Comparison of ENCODE assay signal across 9 cellular contexts in the genomic region with DNA sequence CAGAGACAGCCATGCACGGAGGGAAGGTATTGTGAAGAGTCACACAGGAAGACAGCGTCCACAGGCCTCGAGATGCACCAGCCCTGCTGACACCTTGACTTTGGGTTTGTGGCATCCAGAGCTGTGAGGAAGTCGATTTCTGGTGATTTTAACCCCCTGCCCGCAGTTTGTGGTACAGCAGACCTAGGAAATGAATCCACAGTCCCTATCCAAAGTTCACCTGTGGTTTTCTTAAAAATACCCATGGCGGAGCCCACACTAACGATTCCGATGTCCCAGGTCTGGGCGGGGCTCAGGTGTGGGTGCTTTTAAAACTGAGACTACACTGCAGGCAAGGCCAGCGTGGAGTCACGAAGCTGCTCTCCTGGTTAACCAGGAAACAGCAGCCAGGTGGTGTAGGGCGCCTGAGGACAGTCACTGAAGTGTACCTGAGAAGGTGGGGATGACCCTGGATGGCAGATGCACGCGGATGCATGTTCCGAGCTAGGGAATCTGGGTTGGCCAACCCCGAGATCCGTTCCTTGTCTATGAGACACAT. TPM values are rescaled to one million over a fixed set of nuclear protein-coding genes. Genes with fewer than 3 reads are reported as not detected.
DNase-seq lines count a peak whose midpoint lies in the region; ATAC-seq lines count a peak whose summit lies in the region.
"Had no signal": no experiment of that assay in that cellular context is flagged by ENCODE, and none has a peak within 500 bp of the region (broad histone marks: within the 10 kb centered on the region; RNA-seq: fewer than 3 reads in every experiment).

No MANE protein-coding gene starts in this region.

- peak overlapping the region; percentile 86 for H3K27ac Mint-ChIP-seq in activated CD4-positive, alpha-beta T cell treated with anti-CD3 and anti-CD28 coated beads, Interleukin-2, amount 10 ng/mL, durations not matched to agents 7 days and 5 days
- H3K27ac Mint-ChIP-seq in central memory CD8-positive, alpha-beta T cell (ENCODE audit: low read depth): peak overlapping the region; percentile 70

- peak; percentile 66 for ATAC-seq in central memory CD8-positive, alpha-beta T cell (replicated peaks; ENCODE audit: extremely low read depth, poor library complexity, severe bottlenecking)
- ATAC-seq in stimulated activated naive CD8-positive, alpha-beta T cell treated with anti-CD3 and anti-CD28 coated beads, Interleukin-15, Interleukin-2, amounts not matched to agents 100 U/mL and 50 U/mL, for 24 hours: peak; percentile 47
- no peak for ATAC-seq in GM18519 (IDR thresholded peaks at IDR 0.05; ENCODE audit: low FRiP score, unreplicated experiment)
- ATAC-seq in HG02840 (IDR thresholded peaks at IDR 0.05; ENCODE audit: low FRiP score, unreplicated experiment): no peak

- POLR2A ChIA-PET in activated CD4-positive, alpha-beta T cell treated with anti-CD3 and anti-CD28 coated beads, Interleukin-2, amount 10 ng/mL, durations not matched to agents 7 days and 5 days (lab: Charles Lee): no interaction called here

- no peaks in the 10 kb centered on the region for H3K27me3 Mint-ChIP-seq in activated CD4-positive, alpha-beta T cell treated with anti-CD3 and anti-CD28 coated beads, Interleukin-2, amount 10 ng/mL, durations not matched to agents 7 days and 5 days
- no peaks in the 10 kb centered on the region for H3K27me3 Mint-ChIP-seq in central memory CD8-positive, alpha-beta T cell

- peaks cover 79% of the 10 kb centered on the region for H3K4me1 Mint-ChIP-seq in activated CD4-positive, alpha-beta T cell treated with anti-CD3 and anti-CD28 coated beads, Interleukin-2, amount 10 ng/mL, durations not matched to agents 7 days and 5 days
- peaks cover 56% of the 10 kb centered on the region for H3K4me1 Mint-ChIP-seq in central memory CD8-positive, alpha-beta T cell

- DNase-seq in NCI-H345 (lab: John Stamatoyannopoulos, UW): peak; percentile 51
- no peak for DNase-seq in NCI-H345 treated with DMSO at 0.1 percent for 48 hours (lab: John Stamatoyannopoulos, UW; ENCODE audit: unreplicated experiment)
- peak; percentile 86 for DNase-seq in activated CD4-positive, alpha-beta T cell treated with anti-CD3 and anti-CD28 coated beads, Interleukin-2, amount 10 ng/mL, durations not matched to agents 7 days and 5 days
- peak; percentile 39 to 73 for DNase-seq in central memory CD8-positive, alpha-beta T cell (ENCODE audit: low spot score in 2 of 2)
- peak; percentile 69 for DNase-seq in stimulated activated naive CD8-positive, alpha-beta T cell treated with anti-CD3 and anti-CD28 coated beads, Interleukin-15, Interleukin-2, amounts not matched to agents 100 U/mL and 50 U/mL, for 24 hours
- DNase-seq in HCEC 1CT: no peak
- DNase-seq: NCI-H446 treated with DMSO at 0.1 percent for 48 hours had no signal

- H3K4me3 Mint-ChIP-seq in activated CD4-positive, alpha-beta T cell treated with anti-CD3 and anti-CD28 coated beads, Interleukin-2, amount 10 ng/mL, durations not matched to agents 7 days and 5 days: peak overlapping the region; percentile 30
- peak overlapping the region; percentile 56 for H3K4me3 Mint-ChIP-seq in central memory CD8-positive, alpha-beta T cell

- CTCF ChIA-PET in activated CD4-positive, alpha-beta T cell treated with anti-CD3 and anti-CD28 coated beads, Interleukin-2, amount 10 ng/mL, durations not matched to agents 7 days and 5 days (lab: Charles Lee): interaction anchor here (0.6 to 3.1 kb wide), 11 partner anchors 8 to 351 kb away, joined by 3 to 17 read pairs (median 4); no protein-coding TSS in a partner anchor

- H3K36me3 Mint-ChIP-seq in activated CD4-positive, alpha-beta T cell treated with anti-CD3 and anti-CD28 coated beads, Interleukin-2, amount 10 ng/mL, durations not matched to agents 7 days and 5 days (ENCODE audit: low read depth): peaks cover 2% of the 10 kb centered on the region
- peaks cover 12% of the 10 kb centered on the region for H3K36me3 Mint-ChIP-seq in central memory CD8-positive, alpha-beta T cell (ENCODE audit: insufficient read depth)

- H3K9me3 Mint-ChIP-seq in activated CD4-positive, alpha-beta T cell treated with anti-CD3 and anti-CD28 coated beads, Interleukin-2, amount 10 ng/mL, durations not matched to agents 7 days and 5 days: no peaks in the 10 kb centered on the region
- no peaks in the 10 kb centered on the region for H3K9me3 Mint-ChIP-seq in central memory CD8-positive, alpha-beta T cell

RNA-seq across cellular contexts. Expression of a gene that starts 14.4 kb away (rescaled TPM):
- total RNA-seq in activated CD4-positive, alpha-beta T cell treated with anti-CD3 and anti-CD28 coated beads, Interleukin-2, amount 10 ng/mL, durations not matched to agents 7 days and 5 days: 1 to 10 TPM; 8.8 to 10.0 TPM

Comparison
In these comparisons a context has a peak if more than half of its experiments do, and no peak if none do; other contexts are left out.
1. DNase-seq: peak in NCI-H345 (single experiment), activated CD4-positive, alpha-beta T cell treated with anti-CD3 and anti-CD28 coated beads, Interleukin-2, amount 10 ng/mL, durations not matched to agents 7 days and 5 days (single experiment), central memory CD8-positive, alpha-beta T cell (2 of 2) and stimulated activated naive CD8-positive, alpha-beta T cell treated with anti-CD3 and anti-CD28 coated beads, Interleukin-15, Interleukin-2, amounts not matched to agents 100 U/mL and 50 U/mL, for 24 hours (single experiment); none in NCI-H345 treated with DMSO at 0.1 percent for 48 hours (single experiment) and HCEC 1CT (single experiment).
2. ATAC-seq: peak in central memory CD8-positive, alpha-beta T cell (single experiment) and stimulated activated naive CD8-positive, alpha-beta T cell treated with anti-CD3 and anti-CD28 coated beads, Interleukin-15, Interleukin-2, amounts not matched to agents 100 U/mL and 50 U/mL, for 24 hours (single experiment); none in GM18519 (single experiment) and HG02840 (single experiment).